In the genomic region with DNA sequence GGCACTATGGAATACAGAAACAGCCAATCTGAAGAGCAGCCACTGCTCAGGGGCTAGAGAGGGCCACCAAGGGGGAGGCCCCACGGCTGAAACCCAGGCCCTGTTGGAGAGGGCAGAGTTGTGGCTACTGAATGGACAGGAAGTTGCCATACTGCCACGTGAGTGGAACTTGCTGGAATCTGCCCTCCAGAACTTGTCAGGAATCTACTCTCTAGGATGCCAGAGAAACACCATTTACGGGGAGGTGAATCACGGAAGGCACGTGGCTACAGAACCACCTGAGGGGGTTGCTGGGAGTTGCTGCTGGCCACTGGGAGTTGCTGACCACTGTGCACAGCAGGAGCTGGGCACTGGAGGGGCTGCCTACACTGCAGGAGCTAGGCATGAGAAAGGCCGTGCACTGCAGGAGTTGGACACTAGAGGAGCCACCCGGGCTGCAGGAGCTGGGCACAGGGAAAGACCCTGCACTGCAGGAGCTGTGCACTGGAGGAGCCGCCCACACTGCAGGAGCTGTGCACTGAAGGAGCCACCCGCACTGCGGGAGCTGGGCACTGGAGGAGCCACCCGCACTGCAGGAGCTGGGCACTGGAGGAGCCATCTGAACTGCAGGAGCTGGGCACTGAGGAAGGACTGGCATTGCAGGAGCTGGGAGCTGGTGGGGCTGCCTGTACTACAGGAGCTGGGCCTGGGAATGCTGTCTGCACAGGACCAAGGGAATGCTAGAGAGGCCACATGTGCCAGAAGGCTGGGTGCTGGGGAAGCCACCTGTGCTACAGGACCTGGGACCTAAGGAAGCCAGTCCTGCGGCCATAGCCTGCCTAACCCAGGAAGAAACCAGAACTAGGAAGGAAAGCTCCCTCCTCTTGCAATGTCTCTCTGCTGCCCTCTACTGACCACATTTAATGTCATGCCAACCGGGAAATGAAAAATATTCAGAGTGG, we compare ENCODE assay signal across 9 cellular contexts.
DNase-seq lines count a peak whose midpoint lies in the region; ATAC-seq and TF ChIP-seq lines count a peak whose summit lies in the region.
"Had no signal": no experiment of that assay in that cellular context is flagged by ENCODE, and none has a peak within 500 bp of the region (broad histone marks: within the 10 kb centered on the region; RNA-seq: fewer than 3 reads in every experiment).

No MANE protein-coding gene starts in this region.

- H3K9me3 Mint-ChIP-seq in activated naive CD4-positive, alpha-beta T cell treated with anti-CD3 and anti-CD28 coated beads, Interleukin-2, amount 10 ng/mL, durations not matched to agents 7 days and 5 days: no peaks in the 10 kb centered on the region
- H3K9me3 Mint-ChIP-seq: central memory CD8-positive, alpha-beta T cell had no signal

- CTCF ChIA-PET in activated naive CD4-positive, alpha-beta T cell treated with anti-CD3 and anti-CD28 coated beads, Interleukin-2, amount 10 ng/mL, durations not matched to agents 7 days and 5 days (lab: Charles Lee): interaction anchor here (0.8 to 2.1 kb wide), 17 partner anchors 8 to 1134 kb away, joined by 3 to 10 read pairs (median 4); no protein-coding TSS in a partner anchor

- H3K4me1 ChIP-seq in Peyer's patch: no peaks in the 10 kb centered on the region

- H3K27me3 ChIP-seq in Peyer's patch: no peaks in the 10 kb centered on the region

- no peak for ATAC-seq in GM21515 (IDR thresholded peaks at IDR 0.05; ENCODE audit: unreplicated experiment)
- no peak for ATAC-seq in HG02642 (IDR thresholded peaks at IDR 0.05; ENCODE audit: poor library complexity, unreplicated experiment)

- H3K9me3 ChIP-seq in Peyer's patch: no peaks in the 10 kb centered on the region

- H3K27ac ChIP-seq in Peyer's patch: no peak overlapping the region

- H3K36me3 ChIP-seq in Peyer's patch: no peaks in the 10 kb centered on the region

- peaks cover 26% of the 10 kb centered on the region for H3K27me3 Mint-ChIP-seq in activated naive CD4-positive, alpha-beta T cell treated with anti-CD3 and anti-CD28 coated beads, Interleukin-2, amount 10 ng/mL, durations not matched to agents 7 days and 5 days

- H3K27ac Mint-ChIP-seq in activated naive CD4-positive, alpha-beta T cell treated with anti-CD3 and anti-CD28 coated beads, Interleukin-2, amount 10 ng/mL, durations not matched to agents 7 days and 5 days: no peak overlapping the region

- no peak for TF ChIP-seq POLR2A in Peyer's patch (IDR thresholded peaks at IDR 0.05)

- no peaks in the 10 kb centered on the region for H3K4me1 Mint-ChIP-seq in activated naive CD4-positive, alpha-beta T cell treated with anti-CD3 and anti-CD28 coated beads, Interleukin-2, amount 10 ng/mL, durations not matched to agents 7 days and 5 days

- no peak overlapping the region for H3K4me3 Mint-ChIP-seq in activated naive CD4-positive, alpha-beta T cell treated with anti-CD3 and anti-CD28 coated beads, Interleukin-2, amount 10 ng/mL, durations not matched to agents 7 days and 5 days
- H3K4me3 Mint-ChIP-seq: central memory CD8-positive, alpha-beta T cell had no signal

- DNase-seq in EH (ENCODE audit: low read depth): peak; percentile 81
- peak; percentile 35 to 77 (median 52) for DNase-seq in Peyer's patch
- peak; percentile 62 for DNase-seq in activated naive CD4-positive, alpha-beta T cell treated with anti-CD3 and anti-CD28 coated beads, Interleukin-2, amount 10 ng/mL, durations not matched to agents 7 days and 5 days
- DNase-seq in globus pallidus (ENCODE audit: low spot score): peak; percentile 71
- DNase-seq in occipital lobe (lab: John Stamatoyannopoulos, UW): peak; percentile 25

- H3K36me3 Mint-ChIP-seq in activated naive CD4-positive, alpha-beta T cell treated with anti-CD3 and anti-CD28 coated beads, Interleukin-2, amount 10 ng/mL, durations not matched to agents 7 days and 5 days: no peaks in the 10 kb centered on the region

- H3K4me3 ChIP-seq in Peyer's patch: no peak overlapping the region

- peak; percentile 82 for TF ChIP-seq CTCF in LNCAP (IDR thresholded peaks at IDR 0.05)
- peak; percentile 60 to 84 (median 79) for TF ChIP-seq CTCF in Peyer's patch (IDR thresholded peaks at IDR 0.05)

Comparison
In these comparisons a context has a peak if more than half of its experiments do, and no peak if none do; other contexts are left out.
1. DNase-seq: peak in every context shown above with its lines; median percentile 81 in EH; 71 in globus pallidus; 62 in activated naive CD4-positive, alpha-beta T cell treated with anti-CD3 and anti-CD28 coated beads, Interleukin-2, amount 10 ng/mL, durations not matched to agents 7 days and 5 days; 52 in Peyer's patch; 25 in occipital lobe.